ENCODE assay signal across 12 cellular contexts in genomic region chr3:107884719-107885460, GRCh38.
DNase-seq lines count a peak whose midpoint lies in the region; ATAC-seq and TF ChIP-seq lines count a peak whose summit lies in the region.
"Had no signal": no experiment of that assay in that cellular context is flagged by ENCODE, and none has a peak within 500 bp of the region (broad histone marks: within the 10 kb centered on the region; RNA-seq: fewer than 3 reads in every experiment).

No MANE protein-coding gene starts in this region.

- peaks cover 15% of the 10 kb centered on the region for H3K4me1 ChIP-seq in ACC112 (ENCODE audit: control insufficient read depth, insufficient read depth, low read length, unreplicated experiment)
- H3K4me1 ChIP-seq: stomach had no signal

- no peak overlapping the region for H3K4me3 ChIP-seq in ACC112 (ENCODE audit: low read depth, low read length)
- H3K4me3 ChIP-seq: lung, stomach had no signal

- peak; percentile 77 for DNase-seq in GM04504 (ENCODE audit: low read depth)
- peak; percentile 44 for DNase-seq in foreskin melanocyte
- no peak for DNase-seq in T-helper 2 cell
- no peak for DNase-seq in anterior cingulate cortex (lab: John Stamatoyannopoulos, UW)
- DNase-seq: activated CD8-positive, alpha-beta memory T cell treated with anti-CD3 and anti-CD28 coated beads, Interleukin-2, amount 50 U/mL, for 48 hours; stomach had no signal

- H3K27ac ChIP-seq in ACC112 (ENCODE audit: low read depth, low read length), result no peak overlapping the region
- H3K27ac ChIP-seq: KMS-11, stomach had no signal

- no peaks in the 10 kb centered on the region for H3K36me3 ChIP-seq in ACC112 (ENCODE audit: insufficient read depth, low read length)
- H3K36me3 ChIP-seq: stomach had no signal

- H3K79me2 ChIP-seq in ACC112 (ENCODE audit: control insufficient read depth, insufficient read depth, low read length, unreplicated experiment), result no peaks in the 10 kb centered on the region

- H2AFZ ChIP-seq in ACC112 (ENCODE audit: low read length, unreplicated experiment), result peak overlapping the region; percentile 30

- no peaks in the 10 kb centered on the region for H3K27me3 ChIP-seq in ACC112 (ENCODE audit: insufficient read depth, low read length)
- H3K27me3 ChIP-seq: stomach had no signal

- ATAC-seq in SK-N-SH treated with all-trans-retinoic acid at 6 μM for 48 hours (peak; percentile 74), GM21723 (IDR thresholded peaks at IDR 0.05; ENCODE audit: unreplicated experiment) (no peak), GM21526 (IDR thresholded peaks at IDR 0.05; ENCODE audit: low FRiP score, unreplicated experiment) (no peak)

TF ChIP-seq in SK-N-SH treated with all-trans-retinoic acid at 6 μM for 48 hours, 23 proteins besides CTCF, POLR2A, EP300 and RAD21:
- no peak for TF ChIP-seq ZC3H10 (CRISPR knock-in tag; IDR thresholded peaks at IDR 0.05)
- no peak for TF ChIP-seq TSHZ2 (CRISPR knock-in tag; IDR thresholded peaks at IDR 0.05)
- TF ChIP-seq TCF4 (CRISPR knock-in tag; IDR thresholded peaks at IDR 0.05; ENCODE audit: borderline replicate concordance), result no peak
- no peak for TF ChIP-seq CREB5 (CRISPR knock-in tag; IDR thresholded peaks at IDR 0.05; ENCODE audit: low read depth)
- no peak for TF ChIP-seq ZNF565 (CRISPR knock-in tag; conservative IDR thresholded peaks at IDR 0.05; ENCODE audit: low read depth)
- TF ChIP-seq ZNF8 (CRISPR knock-in tag; IDR thresholded peaks at IDR 0.05), result no peak
- TF ChIP-seq TOX (CRISPR knock-in tag; IDR thresholded peaks at IDR 0.05; ENCODE audit: borderline replicate concordance), result no peak
- TF ChIP-seq ESRRG (CRISPR knock-in tag; IDR thresholded peaks at IDR 0.05), result no peak

Comparison
In these comparisons a context has a peak if more than half of its experiments do, and no peak if none do; other contexts are left out.
1. DNase-seq: peak in GM04504 (single experiment) and foreskin melanocyte (single experiment); none in T-helper 2 cell (0 of 5) and anterior cingulate cortex (0 of 58).